In genomic region chr21:32533053-32533452, GRCh38 we compare ENCODE assay signal across 21 cellular contexts. TPM values are rescaled to one million over a fixed set of nuclear protein-coding genes. Genes with fewer than 3 reads are reported as not detected.
DNase-seq lines count a peak whose midpoint lies in the region; ATAC-seq, FAIRE-seq and TF ChIP-seq lines count a peak whose summit lies in the region.
"Had no signal": no experiment of that assay in that cellular context is flagged by ENCODE, and none has a peak within 500 bp of the region (broad histone marks: within the 10 kb centered on the region; RNA-seq: fewer than 3 reads in every experiment).

No MANE protein-coding gene starts in this region.

- no peak overlapping the region for H3K27ac Mint-ChIP-seq in endothelial cell (ENCODE audit: unreplicated experiment)
- H3K27ac Mint-ChIP-seq in activated naive CD8-positive, alpha-beta T cell treated with anti-CD3 and anti-CD28 coated beads, Interleukin-2, amount 50 U/mL, for 24 hours, result no peak overlapping the region
- H3K27ac Mint-ChIP-seq: HFFc6 had no signal

- DNase-seq in HTR-8/SVneo (ENCODE audit: insufficient read length, low spot score), result no peak
- DNase-seq in endothelial cell (ENCODE audit: low spot score), result no peak
- no peak for DNase-seq in upper lobe of right lung
- no peak for DNase-seq in heart right ventricle
- no peak for DNase-seq in activated naive CD8-positive, alpha-beta T cell treated with anti-CD3 and anti-CD28 coated beads, Interleukin-2, amount 50 U/mL, for 24 hours
- DNase-seq: C1 segment of cervical spinal cord; Calu3; CD4-positive, alpha-beta memory T cell; COR-L47; DMS53; DMS79 treated with DMSO at 0.1 percent for 48 hours; GM23248; H9; HFFc6 had no signal

- intact Hi-C loops in upper lobe of right lung (cut with DNase I), result no loop called here
- intact Hi-C loops in heart right ventricle (cut with DNase I), result no loop called here

- H3K36me3 ChIP-seq in HEK293 (ENCODE audit: control insufficient read depth in 2 of 2, insufficient read depth in 1 of 2, low read length in 2 of 2) (peaks cover 0 to 5% of the 10 kb centered on the region in 2 experiments; a peak in 1 of 3 replicates), upper lobe of right lung (no peaks in the 10 kb centered on the region), heart right ventricle (no peaks in the 10 kb centered on the region)

- no peaks in the 10 kb centered on the region for H3K9me3 ChIP-seq in HEK293 (ENCODE audit: control insufficient read depth, insufficient read depth, low read depth, low read length)
- no peaks in the 10 kb centered on the region for H3K9me3 ChIP-seq in upper lobe of right lung
- no peaks in the 10 kb centered on the region for H3K9me3 ChIP-seq in heart right ventricle

- H3K27ac ChIP-seq in HEK293 (ENCODE audit: extremely low read depth, low read depth, low read length) (no peak overlapping the region), upper lobe of right lung (no peak overlapping the region), heart right ventricle (no peak overlapping the region)
- H3K27ac ChIP-seq: GM23248 had no signal

- no peaks in the 10 kb centered on the region for H3K4me1 Mint-ChIP-seq in endothelial cell (ENCODE audit: unreplicated experiment)
- peaks cover 10% of the 10 kb centered on the region for H3K4me1 Mint-ChIP-seq in activated naive CD8-positive, alpha-beta T cell treated with anti-CD3 and anti-CD28 coated beads, Interleukin-2, amount 50 U/mL, for 24 hours

- ATAC-seq in upper lobe of right lung, result peak; percentile 13
- ATAC-seq in heart right ventricle, result no peak
- ATAC-seq in activated naive CD8-positive, alpha-beta T cell treated with anti-CD3 and anti-CD28 coated beads, Interleukin-2, amount 50 U/mL, for 24 hours, result no peak
- ATAC-seq: HCT116 had no signal

- 84 to 85% methylated on average over 4 of the region's 4 CpGs for WGBS in heart right ventricle, 2 donors

- H3K4me3 ChIP-seq in HEK293 (ENCODE audit: low read depth, low read length), result no peak overlapping the region
- H3K4me3 ChIP-seq in upper lobe of right lung, result no peak overlapping the region
- no peak overlapping the region for H3K4me3 ChIP-seq in heart right ventricle
- H3K4me3 ChIP-seq: GM23248 had no signal

- H3K4me3 Mint-ChIP-seq in endothelial cell (ENCODE audit: unreplicated experiment), result peak overlapping the region; percentile 70
- no peak overlapping the region for H3K4me3 Mint-ChIP-seq in activated naive CD8-positive, alpha-beta T cell treated with anti-CD3 and anti-CD28 coated beads, Interleukin-2, amount 50 U/mL, for 24 hours
- H3K4me3 Mint-ChIP-seq: CD4-positive, alpha-beta memory T cell; H9; HFFc6 had no signal

- H3K27me3 ChIP-seq in upper lobe of right lung (no peaks in the 10 kb centered on the region), heart right ventricle (no peaks in the 10 kb centered on the region)

- peak; percentile 94 for FAIRE-seq in HTR-8/SVneo (lab: Jason Lieb, UNC)
- FAIRE-seq: G401.6, GM19239 had no signal

- no peaks in the 10 kb centered on the region for H3K4me1 ChIP-seq in HEK293 (ENCODE audit: control insufficient read depth, insufficient read depth, low read length)
- no peaks in the 10 kb centered on the region for H3K4me1 ChIP-seq in upper lobe of right lung
- H3K4me1 ChIP-seq in heart right ventricle, result peaks cover 0 to 2% (median 0%) of the 10 kb centered on the region in 9 donors

- POLR2A ChIA-PET in HEK293 (lab: Yijun Ruan, JAX), result no interaction called here

- TF ChIP-seq CTCF in HEK293 (tag by site-specific recombination; IDR thresholded peaks at IDR 0.05) (no peak), endothelial cell (IDR thresholded peaks at IDR 0.05; ENCODE audit: unreplicated experiment) (no peak), upper lobe of right lung (IDR thresholded peaks at IDR 0.05) (no peak), heart right ventricle (IDR thresholded peaks at IDR 0.05) (no peak)

- peaks cover 6% of the 10 kb centered on the region for H3K27me3 Mint-ChIP-seq in endothelial cell (ENCODE audit: unreplicated experiment)
- no peaks in the 10 kb centered on the region for H3K27me3 Mint-ChIP-seq in activated naive CD8-positive, alpha-beta T cell treated with anti-CD3 and anti-CD28 coated beads, Interleukin-2, amount 50 U/mL, for 24 hours
- H3K27me3 Mint-ChIP-seq: CD4-positive, alpha-beta memory T cell had no signal

- no peaks in the 10 kb centered on the region for H3K9me3 Mint-ChIP-seq in endothelial cell (ENCODE audit: unreplicated experiment)
- no peaks in the 10 kb centered on the region for H3K9me3 Mint-ChIP-seq in activated naive CD8-positive, alpha-beta T cell treated with anti-CD3 and anti-CD28 coated beads, Interleukin-2, amount 50 U/mL, for 24 hours
- H3K9me3 Mint-ChIP-seq: CD4-positive, alpha-beta memory T cell had no signal

- H3K36me3 Mint-ChIP-seq in endothelial cell (ENCODE audit: low read depth, unreplicated experiment), result peaks cover 9% of the 10 kb centered on the region
- H3K36me3 Mint-ChIP-seq in activated naive CD8-positive, alpha-beta T cell treated with anti-CD3 and anti-CD28 coated beads, Interleukin-2, amount 50 U/mL, for 24 hours (ENCODE audit: low read depth), result no peaks in the 10 kb centered on the region

- CTCF ChIA-PET in HEK293 (lab: Yijun Ruan, JAX), result no interaction called here

TF ChIP-seq in HEK293, 187 proteins besides CTCF, POLR2A, EP300 and RAD21:
- TF ChIP-seq ZNF148 (tag by site-specific recombination; IDR thresholded peaks at IDR 0.05; ENCODE audit: borderline replicate concordance) (0 out of 2 replicates have a peak, but pooled peaks have one; percentile 9), ZNF48 (tag by site-specific recombination; IDR thresholded peaks at IDR 0.05) (peak; percentile 76; the same call in 1 of the 2 replicates), ZNF266 (tag by site-specific recombination; IDR thresholded peaks at IDR 0.05; ENCODE audit: low read depth) (no peak), ZNF670 (tag by site-specific recombination; IDR thresholded peaks at IDR 0.05; ENCODE audit: low read depth) (no peak), ZNF677 (tag by site-specific recombination; IDR thresholded peaks at IDR 0.05) (no peak), ZSCAN4 (tag by site-specific recombination; IDR thresholded peaks at IDR 0.05) (peak; percentile 99)

RNA-seq across cellular contexts. Expression of gene TCP10L, which starts 52.3 kb away (rescaled TPM):
- total RNA-seq in endothelial cell (ENCODE audit: unreplicated experiment), result 0.31 TPM
- 0.78 TPM for total RNA-seq in upper lobe of right lung
- 1 to 10 TPM; 1.4 to 3.8 (median 2.0) TPM for total RNA-seq in heart right ventricle
- polyA plus RNA-seq in heart right ventricle, result 1 to 10 TPM; 2.4 to 2.5 TPM
- total RNA-seq: A172, Calu3, H4 had no signal
- polyA plus RNA-seq: BJ, GM23248 had no signal
